Comparison of ENCODE assay signal across 9 cellular contexts in genomic region chr3:71690222-71690821, GRCh38. TPM values are rescaled to one million over a fixed set of nuclear protein-coding genes. Genes with fewer than 3 reads are reported as not detected.
DNase-seq lines count a peak whose midpoint lies in the region; TF ChIP-seq lines count a peak whose summit lies in the region.
"Had no signal": no experiment of that assay in that cellular context is flagged by ENCODE, and none has a peak within 500 bp of the region (broad histone marks: within the 10 kb centered on the region; RNA-seq: fewer than 3 reads in every experiment).

No MANE protein-coding gene starts in this region.

- DNase-seq in AG09309 (ENCODE audit: low read depth) = peak; percentile 44
- DNase-seq in MG63 = peak; percentile 49
- DNase-seq in fibroblast of gingiva (ENCODE audit: low read depth) = peak; percentile 74
- DNase-seq in myocyte (ENCODE audit: low read depth) = peak; percentile 37
- no peak for DNase-seq in NCI-H2227 treated with DMSO at 0.1 percent for 48 hours (lab: John Stamatoyannopoulos, UW)
- no peak for DNase-seq in NCI-H146 (lab: John Stamatoyannopoulos, UW)
- DNase-seq in DMS53 treated with DMSO at 0.1 percent for 48 hours (lab: John Stamatoyannopoulos, UW; ENCODE audit: unreplicated experiment) = no peak
- DNase-seq in OCI-M2 (lab: John Stamatoyannopoulos, UW; ENCODE audit: unreplicated experiment) = no peak
- DNase-seq: activated CD4-positive, CD25-positive, alpha-beta regulatory T cell had no signal

- H3K36me3 ChIP-seq in MG63 = no peaks in the 10 kb centered on the region

- no peak for TF ChIP-seq CTCF in AG09309 (IDR thresholded peaks at IDR 0.05; ENCODE audit: control insufficient read depth, insufficient read depth, low read depth, low read length, missing control alignments)

- H3K9me3 ChIP-seq in MG63 = no peaks in the 10 kb centered on the region

- H3K4me3 ChIP-seq in AG09309 (ENCODE audit: control insufficient read depth, low read depth, low read length) = no peak overlapping the region
- no peak overlapping the region for H3K4me3 ChIP-seq in MG63

- H3K27me3 ChIP-seq in MG63 = no peaks in the 10 kb centered on the region

RNA-seq across cellular contexts. Expression of gene EIF4E3, which starts 34.9 kb away (rescaled TPM):
- 2.9 and 4.4 TPM in 2 replicates for total RNA-seq in MG63 (2014; rRNA removed; shearing (Covaris generic); ENCODE audit: low replicate concordance)
- total RNA-seq in myocyte = 0.42 and 0.64 TPM in 2 replicates
- 1.4 TPM for polyA plus RNA-seq in myocyte (2012)

Comparison
In these comparisons a context has a peak if more than half of its experiments do, and no peak if none do; other contexts are left out.
1. DNase-seq: peak in AG09309 (single experiment), MG63 (single experiment), fibroblast of gingiva (single experiment) and myocyte (single experiment); none in NCI-H2227 treated with DMSO at 0.1 percent for 48 hours (single experiment), NCI-H146 (single experiment), DMS53 treated with DMSO at 0.1 percent for 48 hours (single experiment) and OCI-M2 (single experiment).